1 cellular context compared by ENCODE assay signal in genomic region chr14:99603965-99604765, GRCh38.
TF ChIP-seq lines count a peak whose summit lies in the region.

Gene CCDC85C (minus strand): TSS chr14:99604207. CDS start chr14:99603959, 248 bp downstream.

TF ChIP-seq in HepG2, 621 proteins besides CTCF, POLR2A, EP300 and RAD21 (continued from another document and continues in another):
- TF ChIP-seq THAP7 (CRISPR knock-in tag; IDR thresholded peaks at IDR 0.05) (no peak), MTA3 (CRISPR knock-in tag; IDR thresholded peaks at IDR 0.05) (no peak), ZBTB4 (CRISPR knock-in tag; IDR thresholded peaks at IDR 0.05; ENCODE audit: borderline replicate concordance) (no peak), ZBTB25 (CRISPR knock-in tag; IDR thresholded peaks at IDR 0.05) (no peak), KLF13 (CRISPR knock-in tag; IDR thresholded peaks at IDR 0.05) (no peak), RCOR2 (CRISPR knock-in tag; IDR thresholded peaks at IDR 0.05) (no peak), DBP (CRISPR knock-in tag; IDR thresholded peaks at IDR 0.05; ENCODE audit: not compliant biosample characterization) (no peak), ZNF136 (CRISPR knock-in tag; IDR thresholded peaks at IDR 0.05; ENCODE audit: low read depth) (no peak), MAF1 (CRISPR knock-in tag; IDR thresholded peaks at IDR 0.05; ENCODE audit: borderline replicate concordance) (no peak), ZNF766 (CRISPR knock-in tag; IDR thresholded peaks at IDR 0.05; ENCODE audit: borderline replicate concordance) (no peak), ZUFSP (CRISPR knock-in tag; IDR thresholded peaks at IDR 0.05; ENCODE audit: borderline replicate concordance) (no peak), SETDB1 (CRISPR knock-in tag; IDR thresholded peaks at IDR 0.05; ENCODE audit: borderline replicate concordance) (no peak), ZNF263 (CRISPR knock-in tag; IDR thresholded peaks at IDR 0.05) (no peak), ZC3H4 (CRISPR knock-in tag; IDR thresholded peaks at IDR 0.05; ENCODE audit: borderline replicate concordance) (no peak), DMTF1 (CRISPR knock-in tag; IDR thresholded peaks at IDR 0.05) (no peak), DNMT1 (CRISPR knock-in tag; IDR thresholded peaks at IDR 0.05) (no peak), ZNF296 (CRISPR knock-in tag; conservative IDR thresholded peaks at IDR 0.05) (no peak), ESRRA (CRISPR knock-in tag; IDR thresholded peaks at IDR 0.05; ENCODE audit: low read depth) (no peak), MBD4 (IDR thresholded peaks at IDR 0.05; ENCODE audit: borderline replicate concordance, low read length) (no peak), TOE1 (CRISPR knock-in tag; IDR thresholded peaks at IDR 0.05) (no peak), NCOR1 (IDR thresholded peaks at IDR 0.05; ENCODE audit: borderline replicate concordance, low read length) (no peak), ZKSCAN1 (IDR thresholded peaks at IDR 0.05; ENCODE audit: low read length) (no peak), CREM (IDR thresholded peaks at IDR 0.05) (no peak), CREM (CRISPR knock-in tag; IDR thresholded peaks at IDR 0.05) (no peak), ZNF850 (CRISPR knock-in tag; conservative IDR thresholded peaks at IDR 0.05) (no peak), FOXO1 (CRISPR knock-in tag; IDR thresholded peaks at IDR 0.05) (no peak), ZNF274 (CRISPR knock-in tag; IDR thresholded peaks at IDR 0.05) (0 out of 2 replicates have a peak, but pooled peaks have one; percentile 16), PHF21A (CRISPR knock-in tag; IDR thresholded peaks at IDR 0.05) (peak; percentile 49; the same call in 1 of the 2 replicates), ZMYM2 (CRISPR knock-in tag; IDR thresholded peaks at IDR 0.05) (no peak), ZNF777 (CRISPR knock-in tag; IDR thresholded peaks at IDR 0.05) (no peak)
- TF ChIP-seq, protein P1, sequence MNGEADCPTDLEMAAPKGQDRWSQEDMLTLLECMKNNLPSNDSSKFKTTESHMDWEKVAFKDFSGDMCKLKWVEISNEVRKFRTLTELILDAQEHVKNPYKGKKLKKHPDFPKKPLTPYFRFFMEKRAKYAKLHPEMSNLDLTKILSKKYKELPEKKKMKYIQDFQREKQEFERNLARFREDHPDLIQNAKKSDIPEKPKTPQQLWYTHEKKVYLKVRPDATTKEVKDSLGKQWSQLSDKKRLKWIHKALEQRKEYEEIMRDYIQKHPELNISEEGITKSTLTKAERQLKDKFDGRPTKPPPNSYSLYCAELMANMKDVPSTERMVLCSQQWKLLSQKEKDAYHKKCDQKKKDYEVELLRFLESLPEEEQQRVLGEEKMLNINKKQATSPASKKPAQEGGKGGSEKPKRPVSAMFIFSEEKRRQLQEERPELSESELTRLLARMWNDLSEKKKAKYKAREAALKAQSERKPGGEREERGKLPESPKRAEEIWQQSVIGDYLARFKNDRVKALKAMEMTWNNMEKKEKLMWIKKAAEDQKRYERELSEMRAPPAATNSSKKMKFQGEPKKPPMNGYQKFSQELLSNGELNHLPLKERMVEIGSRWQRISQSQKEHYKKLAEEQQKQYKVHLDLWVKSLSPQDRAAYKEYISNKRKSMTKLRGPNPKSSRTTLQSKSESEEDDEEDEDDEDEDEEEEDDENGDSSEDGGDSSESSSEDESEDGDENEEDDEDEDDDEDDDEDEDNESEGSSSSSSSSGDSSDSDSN (CRISPR knock-in tag; IDR thresholded peaks at IDR 0.05), result no peak
- TF ChIP-seq, protein P2, sequence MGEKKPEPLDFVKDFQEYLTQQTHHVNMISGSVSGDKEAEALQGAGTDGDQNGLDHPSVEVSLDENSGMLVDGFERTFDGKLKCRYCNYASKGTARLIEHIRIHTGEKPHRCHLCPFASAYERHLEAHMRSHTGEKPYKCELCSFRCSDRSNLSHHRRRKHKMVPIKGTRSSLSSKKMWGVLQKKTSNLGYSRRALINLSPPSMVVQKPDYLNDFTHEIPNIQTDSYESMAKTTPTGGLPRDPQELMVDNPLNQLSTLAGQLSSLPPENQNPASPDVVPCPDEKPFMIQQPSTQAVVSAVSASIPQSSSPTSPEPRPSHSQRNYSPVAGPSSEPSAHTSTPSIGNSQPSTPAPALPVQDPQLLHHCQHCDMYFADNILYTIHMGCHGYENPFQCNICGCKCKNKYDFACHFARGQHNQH (CRISPR knock-in tag; IDR thresholded peaks at IDR 0.05), result no peak
- TF ChIP-seq, protein P3, sequence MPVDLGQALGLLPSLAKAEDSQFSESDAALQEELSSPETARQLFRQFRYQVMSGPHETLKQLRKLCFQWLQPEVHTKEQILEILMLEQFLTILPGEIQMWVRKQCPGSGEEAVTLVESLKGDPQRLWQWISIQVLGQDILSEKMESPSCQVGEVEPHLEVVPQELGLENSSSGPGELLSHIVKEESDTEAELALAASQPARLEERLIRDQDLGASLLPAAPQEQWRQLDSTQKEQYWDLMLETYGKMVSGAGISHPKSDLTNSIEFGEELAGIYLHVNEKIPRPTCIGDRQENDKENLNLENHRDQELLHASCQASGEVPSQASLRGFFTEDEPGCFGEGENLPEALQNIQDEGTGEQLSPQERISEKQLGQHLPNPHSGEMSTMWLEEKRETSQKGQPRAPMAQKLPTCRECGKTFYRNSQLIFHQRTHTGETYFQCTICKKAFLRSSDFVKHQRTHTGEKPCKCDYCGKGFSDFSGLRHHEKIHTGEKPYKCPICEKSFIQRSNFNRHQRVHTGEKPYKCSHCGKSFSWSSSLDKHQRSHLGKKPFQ (CRISPR knock-in tag; IDR thresholded peaks at IDR 0.05; ENCODE audit: insufficient replicate concordance), result no peak
- TF ChIP-seq, protein P4, sequence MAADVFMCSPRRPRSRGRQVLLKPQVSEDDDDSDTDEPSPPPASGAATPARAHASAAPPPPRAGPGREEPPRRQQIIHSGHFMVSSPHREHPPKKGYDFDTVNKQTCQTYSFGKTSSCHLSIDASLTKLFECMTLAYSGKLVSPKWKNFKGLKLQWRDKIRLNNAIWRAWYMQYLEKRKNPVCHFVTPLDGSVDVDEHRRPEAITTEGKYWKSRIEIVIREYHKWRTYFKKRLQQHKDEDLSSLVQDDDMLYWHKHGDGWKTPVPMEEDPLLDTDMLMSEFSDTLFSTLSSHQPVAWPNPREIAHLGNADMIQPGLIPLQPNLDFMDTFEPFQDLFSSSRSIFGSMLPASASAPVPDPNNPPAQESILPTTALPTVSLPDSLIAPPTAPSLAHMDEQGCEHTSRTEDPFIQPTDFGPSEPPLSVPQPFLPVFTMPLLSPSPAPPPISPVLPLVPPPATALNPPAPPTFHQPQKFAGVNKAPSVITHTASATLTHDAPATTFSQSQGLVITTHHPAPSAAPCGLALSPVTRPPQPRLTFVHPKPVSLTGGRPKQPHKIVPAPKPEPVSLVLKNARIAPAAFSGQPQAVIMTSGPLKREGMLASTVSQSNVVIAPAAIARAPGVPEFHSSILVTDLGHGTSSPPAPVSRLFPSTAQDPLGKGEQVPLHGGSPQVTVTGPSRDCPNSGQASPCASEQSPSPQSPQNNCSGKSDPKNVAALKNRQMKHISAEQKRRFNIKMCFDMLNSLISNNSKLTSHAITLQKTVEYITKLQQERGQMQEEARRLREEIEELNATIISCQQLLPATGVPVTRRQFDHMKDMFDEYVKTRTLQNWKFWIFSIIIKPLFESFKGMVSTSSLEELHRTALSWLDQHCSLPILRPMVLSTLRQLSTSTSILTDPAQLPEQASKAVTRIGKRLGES (CRISPR knock-in tag; IDR thresholded peaks at IDR 0.05; ENCODE audit: borderline replicate concordance), result no peak
- TF ChIP-seq, protein P5, sequence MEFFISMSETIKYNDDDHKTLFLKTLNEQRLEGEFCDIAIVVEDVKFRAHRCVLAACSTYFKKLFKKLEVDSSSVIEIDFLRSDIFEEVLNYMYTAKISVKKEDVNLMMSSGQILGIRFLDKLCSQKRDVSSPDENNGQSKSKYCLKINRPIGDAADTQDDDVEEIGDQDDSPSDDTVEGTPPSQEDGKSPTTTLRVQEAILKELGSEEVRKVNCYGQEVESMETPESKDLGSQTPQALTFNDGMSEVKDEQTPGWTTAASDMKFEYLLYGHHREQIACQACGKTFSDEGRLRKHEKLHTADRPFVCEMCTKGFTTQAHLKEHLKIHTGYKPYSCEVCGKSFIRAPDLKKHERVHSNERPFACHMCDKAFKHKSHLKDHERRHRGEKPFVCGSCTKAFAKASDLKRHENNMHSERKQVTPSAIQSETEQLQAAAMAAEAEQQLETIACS (CRISPR knock-in tag; IDR thresholded peaks at IDR 0.05), result no peak
- TF ChIP-seq, protein P6, sequence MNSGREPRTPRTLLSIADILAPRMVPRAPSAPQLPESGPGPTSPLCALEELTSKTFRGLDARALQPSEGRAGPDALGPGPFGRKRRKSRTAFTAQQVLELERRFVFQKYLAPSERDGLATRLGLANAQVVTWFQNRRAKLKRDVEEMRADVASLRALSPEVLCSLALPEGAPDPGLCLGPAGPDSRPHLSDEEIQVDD (CRISPR knock-in tag; IDR thresholded peaks at IDR 0.05; ENCODE audit: borderline replicate concordance), result no peak
